18 cellular contexts compared by ENCODE assay signal in genomic region chr3:46865034-46865507, GRCh38. TPM values are rescaled to one million over a fixed set of nuclear protein-coding genes. Genes with fewer than 3 reads are reported as not detected.
DNase-seq lines count a peak whose midpoint lies in the region; ATAC-seq and TF ChIP-seq lines count a peak whose summit lies in the region.
"Had no signal": no experiment of that assay in that cellular context is flagged by ENCODE, and none has a peak within 500 bp of the region (broad histone marks: within the 10 kb centered on the region; RNA-seq: fewer than 3 reads in every experiment).

No MANE protein-coding gene starts in this region.

- intact Hi-C loops in MCF 10A (cut with micrococcal nuclease) = no loop called here
- intact Hi-C loops in left ventricle myocardium superior (cut with micrococcal nuclease) = no loop called here
- intact Hi-C loops in sciatic nerve (cut with DNase I) = no loop called here

- H3K4me3 Mint-ChIP-seq in MCF 10A (ENCODE audit: unreplicated experiment) = no peak overlapping the region
- H3K4me3 Mint-ChIP-seq: activated CD8-positive, alpha-beta memory T cell treated with anti-CD3 and anti-CD28 coated beads, Interleukin-2, amount 10 ng/mL, durations not matched to agents 7 days and 5 days; activated naive CD4-positive, alpha-beta T cell treated with anti-CD3 and anti-CD28 coated beads for 36 hours; H9; stimulated activated effector memory CD8-positive, alpha-beta T cell treated with anti-CD3 and anti-CD28 coated beads, Interleukin-12 subunit alpha, Interleukin-12 subunit beta, amount 100 ng/mL, for 72 hours had no signal

- CTCF ChIA-PET in MCF 10A (lab: Yijun Ruan, JAX) = interaction anchor here (0.6 to 1.4 kb wide), 4 partner anchors 19 to 157 kb away, joined by 3 to 5 read pairs (median 4); no protein-coding TSS in a partner anchor

- H3K9me3 Mint-ChIP-seq in MCF 10A (ENCODE audit: unreplicated experiment) = no peaks in the 10 kb centered on the region
- H3K9me3 Mint-ChIP-seq: activated naive CD4-positive, alpha-beta T cell treated with anti-CD3 and anti-CD28 coated beads for 36 hours; H9; stimulated activated effector memory CD8-positive, alpha-beta T cell treated with anti-CD3 and anti-CD28 coated beads, Interleukin-12 subunit alpha, Interleukin-12 subunit beta, amount 100 ng/mL, for 72 hours had no signal

- no peak overlapping the region for H3K27ac Mint-ChIP-seq in MCF 10A (ENCODE audit: low read depth, unreplicated experiment)
- H3K27ac Mint-ChIP-seq: activated CD8-positive, alpha-beta memory T cell treated with anti-CD3 and anti-CD28 coated beads, Interleukin-2, amount 10 ng/mL, durations not matched to agents 7 days and 5 days; activated naive CD4-positive, alpha-beta T cell treated with anti-CD3 and anti-CD28 coated beads for 36 hours; H9; stimulated activated effector memory CD8-positive, alpha-beta T cell treated with anti-CD3 and anti-CD28 coated beads, Interleukin-12 subunit alpha, Interleukin-12 subunit beta, amount 100 ng/mL, for 72 hours had no signal

- peaks cover 8% of the 10 kb centered on the region for H3K27me3 Mint-ChIP-seq in MCF 10A (ENCODE audit: insufficient read depth, unreplicated experiment)
- H3K27me3 Mint-ChIP-seq: activated CD8-positive, alpha-beta memory T cell treated with anti-CD3 and anti-CD28 coated beads, Interleukin-2, amount 10 ng/mL, durations not matched to agents 7 days and 5 days had no signal

- ATAC-seq in left ventricle myocardium superior (peak; percentile 31), sciatic nerve (peak; percentile 35), HG03097 (IDR thresholded peaks at IDR 0.05; ENCODE audit: low FRiP score, unreplicated experiment) (no peak)
- ATAC-seq: activated CD8-positive, alpha-beta memory T cell treated with anti-CD3 and anti-CD28 coated beads, Interleukin-2, amount 10 ng/mL, durations not matched to agents 7 days and 5 days; stimulated activated effector memory CD8-positive, alpha-beta T cell treated with anti-CD3 and anti-CD28 coated beads, Interleukin-12 subunit alpha, Interleukin-12 subunit beta, amount 100 ng/mL, for 72 hours had no signal

- no peaks in the 10 kb centered on the region for H3K36me3 Mint-ChIP-seq in MCF 10A (ENCODE audit: insufficient read depth, unreplicated experiment)
- H3K36me3 Mint-ChIP-seq: activated CD8-positive, alpha-beta memory T cell treated with anti-CD3 and anti-CD28 coated beads, Interleukin-2, amount 10 ng/mL, durations not matched to agents 7 days and 5 days; stimulated activated effector memory CD8-positive, alpha-beta T cell treated with anti-CD3 and anti-CD28 coated beads, Interleukin-12 subunit alpha, Interleukin-12 subunit beta, amount 100 ng/mL, for 72 hours had no signal

- POLR2A ChIA-PET in MCF 10A (lab: Yijun Ruan, JAX) = no interaction called here

- BruUV-seq in MCF 10A (replicated peaks; lab: Mats Ljungman, UMichigan) = no TSS peak

- DNase-seq in GM03348 (ENCODE audit: low spot score) (peak; percentile 79), MCF 10A (ENCODE audit: unreplicated experiment) (peak; percentile 55), left ventricle myocardium superior (peak; percentile 80), sciatic nerve (ENCODE audit: low spot score) (no peak), NCI-H187 (lab: John Stamatoyannopoulos, UW) (no peak)
- DNase-seq in effector CD8-positive, alpha-beta T cell (lab: John Stamatoyannopoulos, UW) = no peak
- no peak for DNase-seq in activated CD4-positive, alpha-beta T cell treated with anti-CD3 and anti-CD28 coated beads, Interleukin-2, amount 50 U/mL, for 1 hour
- DNase-seq: activated CD8-positive, alpha-beta memory T cell treated with anti-CD3 and anti-CD28 coated beads, Interleukin-2, amount 10 ng/mL, durations not matched to agents 7 days and 5 days; activated naive CD4-positive, alpha-beta T cell treated with anti-CD3 and anti-CD28 coated beads for 36 hours; cortex of kidney; H9; NCI-H524; nucleus accumbens; SHP77 had no signal

- peaks cover 11% of the 10 kb centered on the region for H3K4me1 Mint-ChIP-seq in MCF 10A (ENCODE audit: insufficient read depth, unreplicated experiment)
- H3K4me1 Mint-ChIP-seq: activated CD8-positive, alpha-beta memory T cell treated with anti-CD3 and anti-CD28 coated beads, Interleukin-2, amount 10 ng/mL, durations not matched to agents 7 days and 5 days had no signal

- no peak for TF ChIP-seq CTCF in MCF 10A (IDR thresholded peaks at IDR 0.05; ENCODE audit: unreplicated experiment)

RNA-seq across cellular contexts. Expression of gene MYL3, which starts 1.8 kb away (rescaled TPM):
- total RNA-seq in MCF 10A (2022) (not detected in 2 replicates), left ventricle myocardium superior (9,164 TPM), sciatic nerve (3.3 TPM)
- total RNA-seq: activated CD8-positive, alpha-beta memory T cell treated with anti-CD3 and anti-CD28 coated beads, Interleukin-2, amount 10 ng/mL, durations not matched to agents 7 days and 5 days; activated naive CD4-positive, alpha-beta T cell treated with anti-CD3 and anti-CD28 coated beads for 36 hours; glomerular endothelial cell; lung microvascular endothelial cell had no signal

RNA-seq across cellular contexts. Expression of gene PTH1R, which starts 12.4 kb away (rescaled TPM):
- total RNA-seq in MCF 10A (2022) (not detected in 2 replicates), left ventricle myocardium superior (13.0 TPM), sciatic nerve (6.6 TPM)
- total RNA-seq: activated CD8-positive, alpha-beta memory T cell treated with anti-CD3 and anti-CD28 coated beads, Interleukin-2, amount 10 ng/mL, durations not matched to agents 7 days and 5 days; activated naive CD4-positive, alpha-beta T cell treated with anti-CD3 and anti-CD28 coated beads for 36 hours; glomerular endothelial cell had no signal

Comparison
In these comparisons a context has a peak if more than half of its experiments do, and no peak if none do; other contexts are left out.
1. DNase-seq: peak in GM03348 (single experiment), MCF 10A (single experiment) and left ventricle myocardium superior (single experiment); none in sciatic nerve (single experiment), effector CD8-positive, alpha-beta T cell (single experiment), NCI-H187 (0 of 2) and activated CD4-positive, alpha-beta T cell treated with anti-CD3 and anti-CD28 coated beads, Interleukin-2, amount 50 U/mL, for 1 hour (single experiment).
2. RNA of gene MYL3, which starts 1.8 kb away (total RNA-seq): 9,164 TPM in left ventricle myocardium superior (single experiment); 3.3 TPM in sciatic nerve (single experiment) and not detected in MCF 10A; every median in the first group is over 1,000 times any median in the second.